Comparison of ENCODE assay signal across 8 cellular contexts in genomic region chr20:62120990-62121775, GRCh38. TPM values are rescaled to one million over a fixed set of nuclear protein-coding genes. Genes with fewer than 3 reads are reported as not detected.
DNase-seq lines count a peak whose midpoint lies in the region; ATAC-seq and TF ChIP-seq lines count a peak whose summit lies in the region.

No MANE protein-coding gene starts in this region.

- peaks cover 3 to 29% (median 3%) of the 10 kb centered on the region in 3 donors for H3K36me3 Mint-ChIP-seq in CD8-positive, alpha-beta memory T cell
- H3K36me3 Mint-ChIP-seq in activated CD4-positive, alpha-beta memory T cell treated with anti-CD3 and anti-CD28 coated beads, Interleukin-2, amount 10 ng/mL, durations not matched to agents 7 days and 5 days (ENCODE audit: low read depth): peaks cover 16% of the 10 kb centered on the region

- POLR2A ChIA-PET in CD8-positive, alpha-beta memory T cell (lab: Charles Lee): interaction anchor here (0.6 to 3.2 kb wide), 9 partner anchors 11 to 1508 kb away, joined by 3 to 61 read pairs (median 5); partner anchors contain the start of genes MTG2, PSMA7, SS18L1 and TAF4
- POLR2A ChIA-PET in activated CD4-positive, alpha-beta memory T cell treated with anti-CD3 and anti-CD28 coated beads, Interleukin-2, amount 10 ng/mL, durations not matched to agents 7 days and 5 days (lab: Charles Lee): interaction anchor here (0.9 to 6.9 kb wide), 5 partner anchors 12 to 62 kb away, joined by 3 to 60 read pairs (median 4); partner anchors contain the start of genes MTG2, PSMA7, SS18L1 and TAF4

- peak; percentile 8 for ATAC-seq in GM19452 (IDR thresholded peaks at IDR 0.05; ENCODE audit: unreplicated experiment)
- peak; percentile 3 for ATAC-seq in HG03565 (IDR thresholded peaks at IDR 0.05; ENCODE audit: unreplicated experiment)
- peak; percentile 2 for ATAC-seq in left cardiac atrium
- ATAC-seq in gastrocnemius medialis: peak; percentile 5 to 13

- TF ChIP-seq POLR2A in gastrocnemius medialis (IDR thresholded peaks at IDR 0.05): peak; percentile 91 to 93

- H3K4me3 ChIP-seq in CD8-positive, alpha-beta memory T cell (ENCODE audit: low read length): peak overlapping the region; percentile 60
- H3K4me3 ChIP-seq in gastrocnemius medialis: peak overlapping the region; percentile 60 to 86 (median 72)

- peaks cover 44 to 65% (median 51%) of the 10 kb centered on the region in 3 donors for H3K4me1 Mint-ChIP-seq in CD8-positive, alpha-beta memory T cell
- H3K4me1 Mint-ChIP-seq in activated CD4-positive, alpha-beta memory T cell treated with anti-CD3 and anti-CD28 coated beads, Interleukin-2, amount 10 ng/mL, durations not matched to agents 7 days and 5 days: peaks cover 42% of the 10 kb centered on the region

- peak overlapping the region; percentile 87 to 97 (median 96) for H3K27ac Mint-ChIP-seq in CD8-positive, alpha-beta memory T cell
- H3K27ac Mint-ChIP-seq in activated CD4-positive, alpha-beta memory T cell treated with anti-CD3 and anti-CD28 coated beads, Interleukin-2, amount 10 ng/mL, durations not matched to agents 7 days and 5 days: peak overlapping the region; percentile 86

- no peaks in the 10 kb centered on the region for H3K27me3 ChIP-seq in CD8-positive, alpha-beta memory T cell (ENCODE audit: insufficient read depth, low read length, poor library complexity, severe bottlenecking)
- H3K27me3 ChIP-seq in gastrocnemius medialis: no peaks in the 10 kb centered on the region

- peak overlapping the region; percentile 76 for H3K27ac ChIP-seq in CD8-positive, alpha-beta memory T cell (ENCODE audit: low read depth, low read length)
- peak overlapping the region; percentile 95 to 98 (median 96) for H3K27ac ChIP-seq in gastrocnemius medialis

- H3K4me1 ChIP-seq in CD8-positive, alpha-beta memory T cell (ENCODE audit: insufficient read depth, low read length): peaks cover 57% of the 10 kb centered on the region
- H3K4me1 ChIP-seq in gastrocnemius medialis: peaks cover 45 to 56% of the 10 kb centered on the region in 2 donors

- H3K9me3 ChIP-seq in CD8-positive, alpha-beta memory T cell (ENCODE audit: low read length): no peaks in the 10 kb centered on the region
- H3K9me3 ChIP-seq in gastrocnemius medialis: no peaks in the 10 kb centered on the region

- H3K27me3 Mint-ChIP-seq in CD8-positive, alpha-beta memory T cell: peaks cover 0 to 3% of the 10 kb centered on the region in 2 donors
- H3K27me3 Mint-ChIP-seq in activated CD4-positive, alpha-beta memory T cell treated with anti-CD3 and anti-CD28 coated beads, Interleukin-2, amount 10 ng/mL, durations not matched to agents 7 days and 5 days: no peaks in the 10 kb centered on the region

- H3K9me3 Mint-ChIP-seq in CD8-positive, alpha-beta memory T cell: peaks cover 0 to 6% (median 5%) of the 10 kb centered on the region in 5 donors
- H3K9me3 Mint-ChIP-seq in activated CD4-positive, alpha-beta memory T cell treated with anti-CD3 and anti-CD28 coated beads, Interleukin-2, amount 10 ng/mL, durations not matched to agents 7 days and 5 days: peaks cover 4% of the 10 kb centered on the region

- in situ Hi-C loops in gastrocnemius medialis (cut with MboI; ENCODE audit: low sequenced_read_pairs in 4 of 4): loop anchor here in 1 of 4 donors (10.0 kb wide), 1 partner anchor 56 kb away; the partner anchor contains the start of gene TAF4

- intact Hi-C loops in left cardiac atrium (cut with DNase I): loop anchor here in 1 of 2 donors (10.0 kb wide), 1 partner anchor 56 kb away; the partner anchor contains the start of gene TAF4
- intact Hi-C loops in gastrocnemius medialis (cut with DNase I; ENCODE audit: low total_unique reads): loop anchor here (1.0 kb wide), 1 partner anchor 55 kb away; no protein-coding TSS in a partner anchor

- H3K4me3 Mint-ChIP-seq in CD8-positive, alpha-beta memory T cell: peak overlapping the region; percentile 88 to 91 (median 90)
- peak overlapping the region; percentile 84 for H3K4me3 Mint-ChIP-seq in activated CD4-positive, alpha-beta memory T cell treated with anti-CD3 and anti-CD28 coated beads, Interleukin-2, amount 10 ng/mL, durations not matched to agents 7 days and 5 days

- peaks cover 10% of the 10 kb centered on the region for H3K36me3 ChIP-seq in CD8-positive, alpha-beta memory T cell (ENCODE audit: insufficient read depth, low read length)
- peaks cover 0 to 18% of the 10 kb centered on the region in 2 donors for H3K36me3 ChIP-seq in gastrocnemius medialis

- TF ChIP-seq CTCF in gastrocnemius medialis (IDR thresholded peaks at IDR 0.05 in 4 of 5, conservative IDR thresholded peaks at IDR 0.05 in 1 of 5): no peak

- CTCF ChIA-PET in CD8-positive, alpha-beta memory T cell (lab: Charles Lee): interaction anchor here (1.2 to 2.3 kb wide), 6 partner anchors 15 to 112 kb away, joined by 3 to 9 read pairs (median 6); partner anchors contain the start of gene TAF4
- CTCF ChIA-PET in activated CD4-positive, alpha-beta memory T cell treated with anti-CD3 and anti-CD28 coated beads, Interleukin-2, amount 10 ng/mL, durations not matched to agents 7 days and 5 days (lab: Charles Lee): interaction anchor here (1.1 to 2.3 kb wide), 4 partner anchors 20 to 496 kb away, joined by 3 to 14 read pairs (median 5); no protein-coding TSS in a partner anchor

- peak in 2 of 5 donors; percentile 7 to 53 for DNase-seq in CD8-positive, alpha-beta memory T cell
- no peak for DNase-seq in activated CD4-positive, alpha-beta memory T cell treated with anti-CD3 and anti-CD28 coated beads, Interleukin-2, amount 10 ng/mL, durations not matched to agents 7 days and 5 days
- peak; percentile 62 for DNase-seq in left cardiac atrium
- DNase-seq in gastrocnemius medialis: peak; percentile 31 to 52
- DNase-seq in COR-L47 (lab: John Stamatoyannopoulos, UW): no peak
- no peak for DNase-seq in KG1 (lab: John Stamatoyannopoulos, UW)

RNA-seq across cellular contexts. Expression of gene LSM14B, which starts 1.1 kb away (rescaled TPM):
- 10 to 100 TPM; 35.8 to 36.4 TPM for total RNA-seq in CD8-positive, alpha-beta memory T cell
- 1.1 TPM for polyA plus RNA-seq in CD8-positive, alpha-beta memory T cell
- total RNA-seq in activated CD4-positive, alpha-beta memory T cell treated with anti-CD3 and anti-CD28 coated beads, Interleukin-2, amount 10 ng/mL, durations not matched to agents 7 days and 5 days: 10 to 100 TPM; 38.9 to 39.0 TPM
- 10 to 100 TPM; 36.8 to 38.1 TPM for total RNA-seq in left cardiac atrium
- 10 to 100 TPM; 28.0 to 52.5 (median 36.2) TPM for total RNA-seq in gastrocnemius medialis

RNA-seq across cellular contexts. Expression of gene PSMA7, which starts 22.0 kb away (rescaled TPM):
- 100 to 1,000 TPM; 447 to 464 TPM for total RNA-seq in CD8-positive, alpha-beta memory T cell
- 459 TPM for polyA plus RNA-seq in CD8-positive, alpha-beta memory T cell
- 100 to 1,000 TPM; 243 to 246 TPM for total RNA-seq in activated CD4-positive, alpha-beta memory T cell treated with anti-CD3 and anti-CD28 coated beads, Interleukin-2, amount 10 ng/mL, durations not matched to agents 7 days and 5 days
- total RNA-seq in left cardiac atrium (100 to 1,000 TPM; 174 to 210 TPM), gastrocnemius medialis (1,000 to 10,000 TPM in 2 of 4 donors, 100 to 1,000 TPM in 2; 632 to 1,338 (median 1,003) TPM)

RNA-seq across cellular contexts. Expression of gene SS18L1, which starts 22.4 kb away (rescaled TPM):
- 10 to 100 TPM; 16.9 to 18.5 TPM for total RNA-seq in CD8-positive, alpha-beta memory T cell
- polyA plus RNA-seq in CD8-positive, alpha-beta memory T cell: 0.86 TPM
- total RNA-seq in activated CD4-positive, alpha-beta memory T cell treated with anti-CD3 and anti-CD28 coated beads, Interleukin-2, amount 10 ng/mL, durations not matched to agents 7 days and 5 days: 10 to 100 TPM; 15.1 to 16.7 TPM
- 1 to 10 TPM; 7.6 to 7.7 TPM for total RNA-seq in left cardiac atrium
- total RNA-seq in gastrocnemius medialis: 10 to 100 TPM; 11.5 to 31.8 (median 16.9) TPM

RNA-seq across cellular contexts. Expression of gene TAF4, which starts 55.5 kb away (rescaled TPM):
- 10 to 100 TPM; 20.5 to 21.0 TPM for total RNA-seq in CD8-positive, alpha-beta memory T cell
- 1.4 TPM for polyA plus RNA-seq in CD8-positive, alpha-beta memory T cell
- 10 to 100 TPM; 18.0 to 20.0 TPM for total RNA-seq in activated CD4-positive, alpha-beta memory T cell treated with anti-CD3 and anti-CD28 coated beads, Interleukin-2, amount 10 ng/mL, durations not matched to agents 7 days and 5 days
- total RNA-seq in left cardiac atrium (1 to 10 TPM; 8.8 to 9.3 TPM), gastrocnemius medialis (10 to 100 TPM in 3 of 4 donors, 1 to 10 TPM in 1; 8.0 to 24.9 (median 13.9) TPM)

Comparison
In these comparisons a context has a peak if more than half of its experiments do, and no peak if none do; other contexts are left out.
1. DNase-seq: peak in left cardiac atrium (single experiment) and gastrocnemius medialis (2 of 2); none in activated CD4-positive, alpha-beta memory T cell treated with anti-CD3 and anti-CD28 coated beads, Interleukin-2, amount 10 ng/mL, durations not matched to agents 7 days and 5 days (single experiment), COR-L47 (single experiment) and KG1 (single experiment).
2. Peak in every context shown above with its lines, with median percentiles within 50 percentile points of each other: ATAC-seq.